29 cellular contexts compared by ENCODE assay signal in the genomic region with DNA sequence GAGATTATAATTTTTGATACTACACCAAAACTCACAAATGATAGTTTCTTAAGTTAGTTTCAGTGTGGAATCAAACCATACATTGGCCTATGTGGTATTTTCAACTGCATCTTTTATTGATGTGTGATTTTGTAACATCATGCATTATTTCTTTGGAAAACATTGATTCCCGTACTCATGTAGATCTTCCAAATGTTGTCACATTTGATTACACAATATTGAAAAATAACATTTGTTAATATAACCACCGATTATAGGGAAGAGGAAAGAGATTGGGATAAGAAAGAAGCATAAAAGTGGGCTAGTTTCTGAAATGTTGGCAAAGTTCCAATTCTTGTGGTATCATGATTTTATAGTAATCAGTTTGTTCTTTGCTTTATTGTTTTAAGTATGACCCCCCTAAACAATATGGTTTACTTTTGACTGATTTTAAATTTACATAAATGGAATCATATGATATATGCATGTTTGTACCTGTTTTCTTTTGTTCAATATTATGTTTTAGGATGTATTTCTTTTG.
"Had no signal": no experiment of that assay in that cellular context is flagged by ENCODE, and none has a peak within 500 bp of the region (broad histone marks: within the 10 kb centered on the region; RNA-seq: fewer than 3 reads in every experiment).

No MANE protein-coding gene starts in this region.

- H3K27ac ChIP-seq: adrenal gland, body of pancreas, esophagus muscularis mucosa, VCaP had no signal

- H3K4me1 ChIP-seq: adrenal gland, body of pancreas had no signal

- H3K27me3 ChIP-seq: adrenal gland, body of pancreas, esophagus muscularis mucosa had no signal

- ATAC-seq: activated CD8-positive, alpha-beta T cell treated with anti-CD3 and anti-CD28 coated beads for 36 hours; activated T-cell treated with anti-CD3 and anti-CD28 coated beads, Interleukin-2, amount 50 U/mL, for 4 hours; activated T-helper 17 cell treated with anti-CD3 and anti-CD28 coated beads, Interleukin-2, amount 50 U/mL, for 72 hours; body of pancreas; effector memory CD8-positive, alpha-beta T cell; WTC11 had no signal

- H3K36me3 ChIP-seq: adrenal gland, esophagus muscularis mucosa had no signal

- H3K9me3 ChIP-seq: adrenal gland, body of pancreas, esophagus muscularis mucosa had no signal

- H3K4me3 ChIP-seq: adrenal gland, body of pancreas, esophagus muscularis mucosa had no signal

- DNase-seq: activated CD4-positive, alpha-beta T cell treated with anti-CD3 and anti-CD28 coated beads for 1 hour; activated CD4-positive, alpha-beta T cell treated with anti-CD3 and anti-CD28 coated beads for 4 hours; activated CD4-positive, alpha-beta T cell treated with anti-CD3 and anti-CD28 coated beads, Interleukin-2, amount 10 ng/mL, durations not matched to agents 7 days and 5 days; activated CD4-positive, alpha-beta T cell treated with anti-CD3 and anti-CD28 coated beads, Interleukin-2, amount 50 U/mL, for 48 hours; activated CD8-positive, alpha-beta memory T cell treated with anti-CD3 and anti-CD28 coated beads for 24 hours; activated CD8-positive, alpha-beta T cell treated with anti-CD3 and anti-CD28 coated beads for 36 hours; activated effector memory CD4-positive, alpha-beta T cell treated with Interleukin-2 at 50 U/mL for 16 hours; activated gamma-delta T cell treated with Interleukin-2 at 50 U/mL for 16 hours; activated naive CD4-positive, alpha-beta T cell treated with anti-CD3 and anti-CD28 coated beads, Interleukin-2, amount 50 U/mL, for 16 hours; activated naive CD4-positive, alpha-beta T cell treated with Interleukin-2 at 50 U/mL for 16 hours; activated T-cell treated with anti-CD3 and anti-CD28 coated beads, Interleukin-2, amount 50 U/mL, for 4 hours; adrenal gland; amygdala; aorta; body of pancreas; caudate nucleus; cortex of kidney; dermis blood vessel endothelial cell; effector CD4-positive, alpha-beta T cell; effector memory CD8-positive, alpha-beta T cell; erythroblast; foreskin fibroblast; head of caudate nucleus; hippocampal formation; T-helper 2 cell had no signal
